In genomic region chr1:73913025-73913424, GRCh38 we compare ENCODE assay signal across 29 cellular contexts.
"Had no signal": no experiment of that assay in that cellular context is flagged by ENCODE, and none has a peak within 500 bp of the region (broad histone marks: within the 10 kb centered on the region; RNA-seq: fewer than 3 reads in every experiment).

No MANE protein-coding gene starts in this region.

- ATAC-seq: stimulated activated effector memory CD8-positive, alpha-beta T cell treated with anti-CD3 and anti-CD28 coated beads, Interleukin-12 subunit alpha, Interleukin-12 subunit beta, amount 100 ng/mL, for 72 hours; stimulated activated memory B cell treated with anti-CD40 and anti-IgM and Interleukin-4, amounts not matched to agents 10 μg/mL and 1 μg/mL and 100 μg/mL, for 72 hours; stimulated activated naive B cell treated with anti-CD40 and anti-IgM and Interleukin-4, amounts not matched to agents 10 μg/mL and 1 μg/mL and 100 μg/mL, for 72 hours; stimulated activated naive CD8-positive, alpha-beta T cell treated with anti-CD3 and anti-CD28 coated beads, Interleukin-15, amount 100 ng/mL, for 72 hours; stimulated activated naive CD8-positive, alpha-beta T cell treated with anti-CD3 and anti-CD28 coated beads, Interleukin-15, Interleukin-2, amounts not matched to agents 100 U/mL and 50 U/mL, for 24 hours; upper lobe of right lung had no signal

- H3K27ac Mint-ChIP-seq: stimulated activated effector memory CD8-positive, alpha-beta T cell treated with anti-CD3 and anti-CD28 coated beads, Interleukin-12 subunit alpha, Interleukin-12 subunit beta, amount 100 ng/mL, for 72 hours; stimulated activated memory B cell treated with anti-CD40 and anti-IgM and Interleukin-4, amounts not matched to agents 10 μg/mL and 1 μg/mL and 100 μg/mL, for 72 hours; stimulated activated naive B cell treated with anti-CD40 and anti-IgM and Interleukin-4, amounts not matched to agents 10 μg/mL and 1 μg/mL and 100 μg/mL, for 72 hours; stimulated activated naive CD8-positive, alpha-beta T cell treated with anti-CD3 and anti-CD28 coated beads, Interleukin-15, amount 100 ng/mL, for 72 hours; stimulated activated naive CD8-positive, alpha-beta T cell treated with anti-CD3 and anti-CD28 coated beads, Interleukin-15, Interleukin-2, amounts not matched to agents 100 ng/mL and 50 ng/mL, for 24 hours; type B pancreatic cell had no signal

- FAIRE-seq: urothelium cell line had no signal

- H3K27ac ChIP-seq: stomach, suprapubic skin, testis, thoracic aorta, thyroid gland, tibial artery, tibial nerve, transverse colon, upper lobe of left lung, upper lobe of right lung, uterus, vagina had no signal

- H3K27me3 Mint-ChIP-seq: stimulated activated memory B cell treated with anti-CD40 and anti-IgM and Interleukin-4, amounts not matched to agents 10 μg/mL and 1 μg/mL and 100 μg/mL, for 72 hours; stimulated activated naive B cell treated with anti-CD40 and anti-IgM and Interleukin-4, amounts not matched to agents 10 μg/mL and 1 μg/mL and 100 μg/mL, for 72 hours; stimulated activated naive CD8-positive, alpha-beta T cell treated with anti-CD3 and anti-CD28 coated beads, Interleukin-15, amount 100 ng/mL, for 72 hours; stimulated activated naive CD8-positive, alpha-beta T cell treated with anti-CD3 and anti-CD28 coated beads, Interleukin-15, Interleukin-2, amounts not matched to agents 100 ng/mL and 50 ng/mL, for 24 hours; type B pancreatic cell had no signal

- DNase-seq: stimulated activated CD4-positive, alpha-beta T cell treated with anti-CD3 and anti-CD28 coated beads, Interleukin-2, amount 100 ng/mL, for 48 hours; stimulated activated CD4-positive, alpha-beta T cell treated with anti-CD3 and anti-CD28 coated beads, Interleukin-4, amount 100 ng/mL, for 1 hour; stimulated activated CD4-positive, alpha-beta T cell treated with anti-CD3 and anti-CD28 coated beads, Interleukin-4, amount 100 ng/mL, for 24 hours; stimulated activated CD4-positive, alpha-beta T cell treated with anti-CD3 and anti-CD28 coated beads, Interleukin-4, amount 100 ng/mL, for 4 hours; stimulated activated CD8-positive, alpha-beta memory T cell treated with anti-CD3 and anti-CD28 coated beads, Interleukin-4, amount 100 ng/mL, for 48 hours; stimulated activated naive B cell treated with anti-CD40 and anti-IgM and Interleukin-4, amounts not matched to agents 10 μg/mL and 1 μg/mL and 100 μg/mL, for 72 hours; stimulated activated naive CD4-positive, alpha-beta T cell; stimulated activated naive CD4-positive, alpha-beta T cell treated with Interleukin-2 at 50 U/mL for 16 hours; stimulated activated naive CD8-positive, alpha-beta T cell treated with anti-CD3 and anti-CD28 coated beads, Interleukin-15, amount 100 ng/mL, for 72 hours; stimulated activated naive CD8-positive, alpha-beta T cell treated with anti-CD3 and anti-CD28 coated beads, Interleukin-15, Interleukin-2, amounts not matched to agents 100 U/mL and 50 U/mL, for 24 hours; stomach; substantia nigra; testis; thyroid gland; tibial artery; transverse colon; trophoblast cell; upper lobe of left lung; upper lobe of right lung; uterus had no signal

- H3K4me1 Mint-ChIP-seq: stimulated activated effector memory CD8-positive, alpha-beta T cell treated with anti-CD3 and anti-CD28 coated beads, Interleukin-12 subunit alpha, Interleukin-12 subunit beta, amount 100 ng/mL, for 72 hours; stimulated activated memory B cell treated with anti-CD40 and anti-IgM and Interleukin-4, amounts not matched to agents 10 μg/mL and 1 μg/mL and 100 μg/mL, for 72 hours; stimulated activated naive B cell treated with anti-CD40 and anti-IgM and Interleukin-4, amounts not matched to agents 10 μg/mL and 1 μg/mL and 100 μg/mL, for 72 hours; stimulated activated naive CD8-positive, alpha-beta T cell treated with anti-CD3 and anti-CD28 coated beads, Interleukin-15, amount 100 ng/mL, for 72 hours had no signal

- H3K4me1 ChIP-seq: stomach, suprapubic skin, testis, thyroid gland, tibial artery, tibial nerve, transverse colon, upper lobe of left lung, upper lobe of right lung, uterus, vagina had no signal

- H3K9me3 ChIP-seq: testis, thoracic aorta, thyroid gland, transverse colon, upper lobe of left lung, upper lobe of right lung, uterus, vagina had no signal

- H3K27me3 ChIP-seq: stomach, suprapubic skin, testis, thyroid gland, tibial artery, tibial nerve, transverse colon, upper lobe of left lung, upper lobe of right lung, vagina had no signal

- H3K36me3 Mint-ChIP-seq: stimulated activated effector memory CD8-positive, alpha-beta T cell treated with anti-CD3 and anti-CD28 coated beads, Interleukin-12 subunit alpha, Interleukin-12 subunit beta, amount 100 ng/mL, for 72 hours; stimulated activated memory B cell treated with anti-CD40 and anti-IgM and Interleukin-4, amounts not matched to agents 10 μg/mL and 1 μg/mL and 100 μg/mL, for 72 hours; stimulated activated naive B cell treated with anti-CD40 and anti-IgM and Interleukin-4, amounts not matched to agents 10 μg/mL and 1 μg/mL and 100 μg/mL, for 72 hours; type B pancreatic cell had no signal

- H3K36me3 ChIP-seq: stomach, suprapubic skin, thoracic aorta, thyroid gland, tibial artery, tibial nerve, transverse colon, upper lobe of left lung, upper lobe of right lung, uterus, vagina had no signal

- H3K4me3 Mint-ChIP-seq: stimulated activated effector memory CD8-positive, alpha-beta T cell treated with anti-CD3 and anti-CD28 coated beads, Interleukin-12 subunit alpha, Interleukin-12 subunit beta, amount 100 ng/mL, for 72 hours; stimulated activated memory B cell treated with anti-CD40 and anti-IgM and Interleukin-4, amounts not matched to agents 10 μg/mL and 1 μg/mL and 100 μg/mL, for 72 hours; stimulated activated naive B cell treated with anti-CD40 and anti-IgM and Interleukin-4, amounts not matched to agents 10 μg/mL and 1 μg/mL and 100 μg/mL, for 72 hours; stimulated activated naive CD8-positive, alpha-beta T cell treated with anti-CD3 and anti-CD28 coated beads, Interleukin-15, amount 100 ng/mL, for 72 hours; stimulated activated naive CD8-positive, alpha-beta T cell treated with anti-CD3 and anti-CD28 coated beads, Interleukin-15, Interleukin-2, amounts not matched to agents 100 ng/mL and 50 ng/mL, for 24 hours; type B pancreatic cell had no signal

- H3K4me3 ChIP-seq: stomach, suprapubic skin, testis, thoracic aorta, thyroid gland, tibial artery, tibial nerve, transverse colon, upper lobe of left lung, upper lobe of right lung, uterus, vagina had no signal
